Comparison of ENCODE assay signal across 1 cellular context in the genomic region with DNA sequence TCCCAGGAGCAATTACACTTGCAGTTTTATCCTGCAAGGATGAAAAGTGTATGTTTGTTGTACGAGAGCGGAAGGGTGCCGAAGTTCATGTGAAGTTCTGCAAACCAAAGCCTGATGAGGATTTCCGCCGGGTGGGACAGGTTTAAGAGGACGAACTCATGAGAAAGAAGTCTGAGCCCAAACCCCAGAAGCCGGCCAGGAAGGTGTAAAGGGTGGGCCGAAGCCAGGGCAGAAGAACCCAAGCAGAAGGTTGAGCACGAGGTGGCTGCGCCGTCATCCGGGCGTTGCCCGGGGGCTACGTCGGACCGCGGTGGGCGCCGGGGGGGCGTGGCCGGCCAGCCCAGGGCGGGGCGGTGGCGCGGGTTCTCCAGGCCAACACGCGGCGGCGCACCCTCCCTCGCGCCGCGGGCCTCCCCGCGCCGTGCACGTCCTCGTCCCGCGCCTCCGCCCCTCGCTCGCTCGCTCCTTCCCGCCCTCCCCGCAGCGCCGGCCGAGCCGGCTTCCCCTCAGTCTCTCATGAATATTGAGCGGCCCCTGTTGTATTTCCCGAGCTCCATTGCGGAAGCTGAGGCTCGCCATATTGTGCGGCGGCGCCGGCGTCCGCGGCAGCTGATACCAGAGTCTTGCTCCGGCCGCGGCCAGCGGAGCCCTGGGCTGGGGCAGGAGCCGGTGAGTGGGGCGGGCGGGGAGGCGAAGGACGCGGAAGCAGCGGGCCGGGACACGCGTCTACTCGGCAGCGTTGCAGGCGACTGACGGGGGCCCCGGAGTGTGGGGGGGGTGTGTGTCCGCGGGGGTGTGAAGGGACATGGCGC.
TF ChIP-seq lines count a peak whose summit lies in the region.

A gene (plus strand): TSS at position 578 of the 812 bp plus-strand sequence. CDS start 41,996 bp downstream, outside the sequence.

TF ChIP-seq in HepG2, 621 proteins besides CTCF, POLR2A, EP300 and RAD21 (continued from another document and continues in another):
- TF ChIP-seq, protein P1, sequence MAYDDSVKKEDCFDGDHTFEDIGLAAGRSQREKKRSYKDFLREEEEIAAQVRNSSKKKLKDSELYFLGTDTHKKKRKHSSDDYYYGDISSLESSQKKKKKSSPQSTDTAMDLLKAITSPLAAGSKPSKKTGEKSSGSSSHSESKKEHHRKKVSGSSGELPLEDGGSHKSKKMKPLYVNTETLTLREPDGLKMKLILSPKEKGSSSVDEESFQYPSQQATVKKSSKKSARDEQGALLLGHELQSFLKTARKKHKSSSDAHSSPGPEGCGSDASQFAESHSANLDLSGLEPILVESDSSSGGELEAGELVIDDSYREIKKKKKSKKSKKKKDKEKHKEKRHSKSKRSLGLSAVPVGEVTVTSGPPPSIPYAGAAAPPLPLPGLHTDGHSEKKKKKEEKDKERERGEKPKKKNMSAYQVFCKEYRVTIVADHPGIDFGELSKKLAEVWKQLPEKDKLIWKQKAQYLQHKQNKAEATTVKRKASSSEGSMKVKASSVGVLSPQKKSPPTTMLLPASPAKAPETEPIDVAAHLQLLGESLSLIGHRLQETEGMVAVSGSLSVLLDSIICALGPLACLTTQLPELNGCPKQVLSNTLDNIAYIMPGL (CRISPR knock-in tag; IDR thresholded peaks at IDR 0.05; ENCODE audit: borderline replicate concordance in 1 of 2, low read depth in 1 of 2) = peak; percentile 55 to 56; a peak in 2 of 4 replicates
- TF ChIP-seq ZNF496 (CRISPR knock-in tag; IDR thresholded peaks at IDR 0.05; ENCODE audit: insufficient replicate concordance) (no peak), ELF1 (CRISPR knock-in tag; IDR thresholded peaks at IDR 0.05) (peak; percentile 52; the same call in 1 of the 2 replicates), DMAP1 (CRISPR knock-in tag; IDR thresholded peaks at IDR 0.05) (peak; percentile 72), HNF4A (CRISPR knock-in tag; IDR thresholded peaks at IDR 0.05) (no peak), SETDB1 (CRISPR knock-in tag; IDR thresholded peaks at IDR 0.05; ENCODE audit: borderline replicate concordance) (no peak), RCOR2 (CRISPR knock-in tag; IDR thresholded peaks at IDR 0.05) (no peak), ZNF333 (CRISPR knock-in tag; IDR thresholded peaks at IDR 0.05; ENCODE audit: borderline replicate concordance) (no peak; the same call in 1 of the 2 replicates), MAFG (CRISPR knock-in tag; IDR thresholded peaks at IDR 0.05) (no peak), DR1 (CRISPR knock-in tag; IDR thresholded peaks at IDR 0.05) (no peak), ZFP36 (IDR thresholded peaks at IDR 0.05; ENCODE audit: borderline replicate concordance, low read depth, low read length, partially characterized antibody) (no peak), NR2C2 (CRISPR knock-in tag; IDR thresholded peaks at IDR 0.05; ENCODE audit: borderline replicate concordance) (no peak), HOXD1 (CRISPR knock-in tag; IDR thresholded peaks at IDR 0.05) (0 out of 2 replicates have a peak, but pooled peaks have one; percentile 10), KDM5B (CRISPR knock-in tag; IDR thresholded peaks at IDR 0.05; ENCODE audit: borderline replicate concordance) (peak; percentile 52; the same call in 1 of the 2 replicates), ZNF530 (CRISPR knock-in tag; IDR thresholded peaks at IDR 0.05; ENCODE audit: low read depth) (no peak), KDM4B (CRISPR knock-in tag; IDR thresholded peaks at IDR 0.05) (no peak), SIN3B (IDR thresholded peaks at IDR 0.05; ENCODE audit: low read length) (no peak), ZSCAN20 (CRISPR knock-in tag; IDR thresholded peaks at IDR 0.05; ENCODE audit: borderline replicate concordance) (no peak), SMARCC2 (IDR thresholded peaks at IDR 0.05) (no peak), ZBTB1 (CRISPR knock-in tag; IDR thresholded peaks at IDR 0.05; ENCODE audit: borderline replicate concordance) (no peak), RELA (CRISPR knock-in tag; IDR thresholded peaks at IDR 0.05) (no peak), ERF (CRISPR knock-in tag; IDR thresholded peaks at IDR 0.05) (peak; percentile 85), JDP2 (CRISPR knock-in tag; IDR thresholded peaks at IDR 0.05; ENCODE audit: borderline replicate concordance) (no peak), CBX1 (IDR thresholded peaks at IDR 0.05; ENCODE audit: low read depth) (no peak)
- TF ChIP-seq, protein P2, sequence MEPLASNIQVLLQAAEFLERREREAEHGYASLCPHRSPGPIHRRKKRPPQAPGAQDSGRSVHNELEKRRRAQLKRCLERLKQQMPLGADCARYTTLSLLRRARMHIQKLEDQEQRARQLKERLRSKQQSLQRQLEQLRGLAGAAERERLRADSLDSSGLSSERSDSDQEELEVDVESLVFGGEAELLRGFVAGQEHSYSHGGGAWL (CRISPR knock-in tag; IDR thresholded peaks at IDR 0.05) = no peak
- TF ChIP-seq, protein P3, sequence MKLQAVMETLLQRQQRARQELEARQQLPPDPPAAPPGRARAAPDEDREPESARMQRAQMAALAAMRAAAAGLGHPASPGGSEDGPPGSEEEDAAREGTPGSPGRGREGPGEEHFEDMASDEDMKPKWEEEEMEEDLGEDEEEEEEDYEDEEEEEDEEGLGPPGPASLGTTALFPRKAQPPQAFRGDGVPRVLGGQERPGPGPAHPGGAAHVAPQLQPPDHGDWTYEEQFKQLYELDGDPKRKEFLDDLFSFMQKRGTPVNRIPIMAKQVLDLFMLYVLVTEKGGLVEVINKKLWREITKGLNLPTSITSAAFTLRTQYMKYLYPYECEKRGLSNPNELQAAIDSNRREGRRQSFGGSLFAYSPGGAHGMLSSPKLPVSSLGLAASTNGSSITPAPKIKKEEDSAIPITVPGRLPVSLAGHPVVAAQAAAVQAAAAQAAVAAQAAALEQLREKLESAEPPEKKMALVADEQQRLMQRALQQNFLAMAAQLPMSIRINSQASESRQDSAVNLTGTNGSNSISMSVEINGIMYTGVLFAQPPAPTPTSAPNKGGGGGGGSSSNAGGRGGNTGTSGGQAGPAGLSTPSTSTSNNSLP (IDR thresholded peaks at IDR 0.05; ENCODE audit: low read depth, low read length) = no peak
- TF ChIP-seq, protein P4, sequence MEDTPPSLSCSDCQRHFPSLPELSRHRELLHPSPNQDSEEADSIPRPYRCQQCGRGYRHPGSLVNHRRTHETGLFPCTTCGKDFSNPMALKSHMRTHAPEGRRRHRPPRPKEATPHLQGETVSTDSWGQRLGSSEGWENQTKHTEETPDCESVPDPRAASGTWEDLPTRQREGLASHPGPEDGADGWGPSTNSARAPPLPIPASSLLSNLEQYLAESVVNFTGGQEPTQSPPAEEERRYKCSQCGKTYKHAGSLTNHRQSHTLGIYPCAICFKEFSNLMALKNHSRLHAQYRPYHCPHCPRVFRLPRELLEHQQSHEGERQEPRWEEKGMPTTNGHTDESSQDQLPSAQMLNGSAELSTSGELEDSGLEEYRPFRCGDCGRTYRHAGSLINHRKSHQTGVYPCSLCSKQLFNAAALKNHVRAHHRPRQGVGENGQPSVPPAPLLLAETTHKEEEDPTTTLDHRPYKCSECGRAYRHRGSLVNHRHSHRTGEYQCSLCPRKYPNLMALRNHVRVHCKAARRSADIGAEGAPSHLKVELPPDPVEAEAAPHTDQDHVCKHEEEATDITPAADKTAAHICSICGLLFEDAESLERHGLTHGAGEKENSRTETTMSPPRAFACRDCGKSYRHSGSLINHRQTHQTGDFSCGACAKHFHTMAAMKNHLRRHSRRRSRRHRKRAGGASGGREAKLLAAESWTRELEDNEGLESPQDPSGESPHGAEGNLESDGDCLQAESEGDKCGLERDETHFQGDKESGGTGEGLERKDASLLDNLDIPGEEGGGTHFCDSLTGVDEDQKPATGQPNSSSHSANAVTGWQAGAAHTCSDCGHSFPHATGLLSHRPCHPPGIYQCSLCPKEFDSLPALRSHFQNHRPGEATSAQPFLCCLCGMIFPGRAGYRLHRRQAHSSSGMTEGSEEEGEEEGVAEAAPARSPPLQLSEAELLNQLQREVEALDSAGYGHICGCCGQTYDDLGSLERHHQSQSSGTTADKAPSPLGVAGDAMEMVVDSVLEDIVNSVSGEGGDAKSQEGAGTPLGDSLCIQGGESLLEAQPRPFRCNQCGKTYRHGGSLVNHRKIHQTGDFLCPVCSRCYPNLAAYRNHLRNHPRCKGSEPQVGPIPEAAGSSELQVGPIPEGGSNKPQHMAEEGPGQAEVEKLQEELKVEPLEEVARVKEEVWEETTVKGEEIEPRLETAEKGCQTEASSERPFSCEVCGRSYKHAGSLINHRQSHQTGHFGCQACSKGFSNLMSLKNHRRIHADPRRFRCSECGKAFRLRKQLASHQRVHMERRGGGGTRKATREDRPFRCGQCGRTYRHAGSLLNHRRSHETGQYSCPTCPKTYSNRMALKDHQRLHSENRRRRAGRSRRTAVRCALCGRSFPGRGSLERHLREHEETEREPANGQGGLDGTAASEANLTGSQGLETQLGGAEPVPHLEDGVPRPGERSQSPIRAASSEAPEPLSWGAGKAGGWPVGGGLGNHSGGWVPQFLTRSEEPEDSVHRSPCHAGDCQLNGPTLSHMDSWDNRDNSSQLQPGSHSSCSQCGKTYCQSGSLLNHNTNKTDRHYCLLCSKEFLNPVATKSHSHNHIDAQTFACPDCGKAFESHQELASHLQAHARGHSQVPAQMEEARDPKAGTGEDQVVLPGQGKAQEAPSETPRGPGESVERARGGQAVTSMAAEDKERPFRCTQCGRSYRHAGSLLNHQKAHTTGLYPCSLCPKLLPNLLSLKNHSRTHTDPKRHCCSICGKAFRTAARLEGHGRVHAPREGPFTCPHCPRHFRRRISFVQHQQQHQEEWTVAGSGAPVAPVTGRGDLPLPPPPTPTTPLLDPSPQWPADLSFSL (CRISPR knock-in tag; IDR thresholded peaks at IDR 0.05) = no peak
- TF ChIP-seq, protein P5, sequence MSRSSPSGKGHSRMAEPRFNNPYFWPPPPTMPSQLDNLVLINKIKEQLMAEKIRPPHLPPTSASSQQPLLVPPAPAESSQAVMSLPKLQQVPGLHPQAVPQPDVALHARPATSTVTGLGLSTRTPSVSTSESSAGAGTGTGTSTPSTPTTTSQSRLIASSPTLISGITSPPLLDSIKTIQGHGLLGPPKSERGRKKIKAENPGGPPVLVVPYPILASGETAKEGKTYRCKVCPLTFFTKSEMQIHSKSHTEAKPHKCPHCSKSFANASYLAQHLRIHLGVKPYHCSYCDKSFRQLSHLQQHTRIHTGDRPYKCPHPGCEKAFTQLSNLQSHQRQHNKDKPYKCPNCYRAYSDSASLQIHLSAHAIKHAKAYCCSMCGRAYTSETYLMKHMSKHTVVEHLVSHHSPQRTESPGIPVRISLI (CRISPR knock-in tag; IDR thresholded peaks at IDR 0.05; ENCODE audit: borderline replicate concordance) = no peak
- TF ChIP-seq, protein P6, sequence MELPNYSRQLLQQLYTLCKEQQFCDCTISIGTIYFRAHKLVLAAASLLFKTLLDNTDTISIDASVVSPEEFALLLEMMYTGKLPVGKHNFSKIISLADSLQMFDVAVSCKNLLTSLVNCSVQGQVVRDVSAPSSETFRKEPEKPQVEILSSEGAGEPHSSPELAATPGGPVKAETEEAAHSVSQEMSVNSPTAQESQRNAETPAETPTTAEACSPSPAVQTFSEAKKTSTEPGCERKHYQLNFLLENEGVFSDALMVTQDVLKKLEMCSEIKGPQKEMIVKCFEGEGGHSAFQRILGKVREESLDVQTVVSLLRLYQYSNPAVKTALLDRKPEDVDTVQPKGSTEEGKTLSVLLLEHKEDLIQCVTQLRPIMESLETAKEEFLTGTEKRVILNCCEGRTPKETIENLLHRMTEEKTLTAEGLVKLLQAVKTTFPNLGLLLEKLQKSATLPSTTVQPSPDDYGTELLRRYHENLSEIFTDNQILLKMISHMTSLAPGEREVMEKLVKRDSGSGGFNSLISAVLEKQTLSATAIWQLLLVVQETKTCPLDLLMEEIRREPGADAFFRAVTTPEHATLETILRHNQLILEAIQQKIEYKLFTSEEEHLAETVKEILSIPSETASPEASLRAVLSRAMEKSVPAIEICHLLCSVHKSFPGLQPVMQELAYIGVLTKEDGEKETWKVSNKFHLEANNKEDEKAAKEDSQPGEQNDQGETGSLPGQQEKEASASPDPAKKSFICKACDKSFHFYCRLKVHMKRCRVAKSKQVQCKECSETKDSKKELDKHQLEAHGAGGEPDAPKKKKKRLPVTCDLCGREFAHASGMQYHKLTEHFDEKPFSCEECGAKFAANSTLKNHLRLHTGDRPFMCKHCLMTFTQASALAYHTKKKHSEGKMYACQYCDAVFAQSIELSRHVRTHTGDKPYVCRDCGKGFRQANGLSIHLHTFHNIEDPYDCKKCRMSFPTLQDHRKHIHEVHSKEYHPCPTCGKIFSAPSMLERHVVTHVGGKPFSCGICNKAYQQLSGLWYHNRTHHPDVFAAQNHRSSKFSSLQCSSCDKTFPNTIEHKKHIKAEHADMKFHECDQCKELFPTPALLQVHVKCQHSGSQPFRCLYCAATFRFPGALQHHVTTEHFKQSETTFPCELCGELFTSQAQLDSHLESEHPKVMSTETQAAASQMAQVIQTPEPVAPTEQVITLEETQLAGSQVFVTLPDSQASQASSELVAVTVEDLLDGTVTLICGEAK (IDR thresholded peaks at IDR 0.05) = no peak
- TF ChIP-seq, protein P6 (CRISPR knock-in tag; IDR thresholded peaks at IDR 0.05) = no peak
- TF ChIP-seq, protein P7, sequence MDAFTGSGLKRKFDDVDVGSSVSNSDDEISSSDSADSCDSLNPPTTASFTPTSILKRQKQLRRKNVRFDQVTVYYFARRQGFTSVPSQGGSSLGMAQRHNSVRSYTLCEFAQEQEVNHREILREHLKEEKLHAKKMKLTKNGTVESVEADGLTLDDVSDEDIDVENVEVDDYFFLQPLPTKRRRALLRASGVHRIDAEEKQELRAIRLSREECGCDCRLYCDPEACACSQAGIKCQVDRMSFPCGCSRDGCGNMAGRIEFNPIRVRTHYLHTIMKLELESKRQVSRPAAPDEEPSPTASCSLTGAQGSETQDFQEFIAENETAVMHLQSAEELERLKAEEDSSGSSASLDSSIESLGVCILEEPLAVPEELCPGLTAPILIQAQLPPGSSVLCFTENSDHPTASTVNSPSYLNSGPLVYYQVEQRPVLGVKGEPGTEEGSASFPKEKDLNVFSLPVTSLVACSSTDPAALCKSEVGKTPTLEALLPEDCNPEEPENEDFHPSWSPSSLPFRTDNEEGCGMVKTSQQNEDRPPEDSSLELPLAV (CRISPR knock-in tag; conservative IDR thresholded peaks at IDR 0.05; ENCODE audit: low read depth) = no peak
